Comparison of ENCODE assay signal across 11 cellular contexts in the genomic region with DNA sequence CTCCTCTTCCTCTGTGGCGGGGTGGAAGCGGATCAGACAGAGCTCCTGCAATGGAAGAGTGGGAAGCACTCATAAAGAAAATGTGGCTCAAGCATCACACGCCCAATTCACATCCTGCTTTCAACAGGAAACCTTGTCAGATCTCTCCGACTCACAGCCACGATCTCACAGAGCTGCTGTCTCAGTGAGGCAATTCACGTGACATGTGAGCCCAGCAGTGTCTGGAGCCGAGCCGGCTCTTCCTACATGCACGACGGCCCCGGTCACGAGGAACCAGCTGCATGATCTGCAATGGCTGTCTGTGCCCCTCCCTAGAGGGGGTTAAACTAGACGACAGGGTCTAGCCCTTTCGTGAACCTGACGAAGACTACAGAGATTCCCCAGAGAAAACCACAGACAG. TPM values are rescaled to one million over a fixed set of nuclear protein-coding genes. Genes with fewer than 3 reads are reported as not detected.
A peak's percentile ranks its signal among the peaks of the same experiment; 100 is the strongest.
DNase-seq lines count a peak whose midpoint lies in the region; ATAC-seq, FAIRE-seq and TF ChIP-seq lines count a peak whose summit lies in the region.
"Had no signal": no experiment of that assay in that cellular context is flagged by ENCODE, and none has a peak within 500 bp of the region (broad histone marks: within the 10 kb centered on the region; RNA-seq: fewer than 3 reads in every experiment).

No MANE protein-coding gene starts in this region.

- H3K27me3 Mint-ChIP-seq in activated CD4-positive, alpha-beta T cell treated with anti-CD3 and anti-CD28 coated beads for 36 hours = no peaks in the 10 kb centered on the region
- H3K27me3 Mint-ChIP-seq in endodermal cell (ENCODE audit: insufficient read depth) = no peaks in the 10 kb centered on the region

- H3K9me3 ChIP-seq in BLaER1 (no peaks in the 10 kb centered on the region), endodermal cell (ENCODE audit: control insufficient read depth, low read length) (no peaks in the 10 kb centered on the region), colonic mucosa (no peaks in the 10 kb centered on the region)
- H3K9me3 ChIP-seq: HAP-1 had no signal

- peak overlapping the region; percentile 86 for H3K4me2 ChIP-seq in BLaER1

- peak overlapping the region; percentile 37 for H3K4me3 ChIP-seq in BLaER1
- no peak overlapping the region for H3K4me3 ChIP-seq in endodermal cell (ENCODE audit: low read length)
- H3K4me3 ChIP-seq in dorsolateral prefrontal cortex = no peak overlapping the region
- no peak overlapping the region for H3K4me3 ChIP-seq in colonic mucosa
- H3K4me3 ChIP-seq: HAP-1 had no signal

- peaks cover 22% of the 10 kb centered on the region for H4K20me1 ChIP-seq in BLaER1

- H3K9me3 Mint-ChIP-seq in activated CD4-positive, alpha-beta T cell treated with anti-CD3 and anti-CD28 coated beads for 36 hours (ENCODE audit: low read depth) = no peaks in the 10 kb centered on the region
- H3K9me3 Mint-ChIP-seq in endodermal cell = no peaks in the 10 kb centered on the region

- H3K36me3 ChIP-seq in BLaER1 = peaks cover 89% of the 10 kb centered on the region
- H3K36me3 ChIP-seq in endodermal cell (ENCODE audit: control insufficient read depth, insufficient read depth, low read length) = peaks cover 99% of the 10 kb centered on the region
- H3K36me3 ChIP-seq in colonic mucosa = peaks cover 45% of the 10 kb centered on the region

- 92 to 97% methylated on average over 13 to 15 of the region's 15 CpGs for WGBS in endodermal cell (ENCODE audit: insufficient coverage in 1 of 2, insufficient read length in 1 of 2), 2 experiments

- CTCF ChIA-PET in activated CD4-positive, alpha-beta T cell treated with anti-CD3 and anti-CD28 coated beads for 36 hours (lab: Charles Lee) = interaction anchor here (1.0 to 2.5 kb wide), 5 partner anchors 8 to 30 kb away, joined by 3 to 10 read pairs (median 7); no protein-coding TSS in a partner anchor

- H3K4me1 ChIP-seq in BLaER1 (peaks cover 99% of the 10 kb centered on the region), endodermal cell (ENCODE audit: control insufficient read depth, insufficient read depth, low read length) (no peaks in the 10 kb centered on the region), colonic mucosa (no peaks in the 10 kb centered on the region)
- H3K4me1 ChIP-seq: HAP-1, parathyroid adenoma had no signal

- H3K9ac ChIP-seq in BLaER1 (peak overlapping the region; percentile 69), endodermal cell (ENCODE audit: extremely low read depth, low read length, poor library complexity, severe bottlenecking) (no peak overlapping the region), colonic mucosa (ENCODE audit: low read depth in 2 of 2, low read length in 2 of 2) (no peak overlapping the region)
- H3K9ac ChIP-seq: parathyroid adenoma had no signal

- POLR2A ChIA-PET in activated CD4-positive, alpha-beta T cell treated with anti-CD3 and anti-CD28 coated beads for 36 hours (lab: Charles Lee) = interaction anchor here (0.6 kb wide), 1 partner anchor 915 kb away, joined by 3 read pairs; no protein-coding TSS in a partner anchor

- FAIRE-seq in HTR-8/SVneo (lab: Jason Lieb, UNC) = peak; percentile 9
- FAIRE-seq: frontal cortex had no signal

- peak; percentile 62 for ATAC-seq in activated CD4-positive, alpha-beta T cell treated with anti-CD3 and anti-CD28 coated beads for 36 hours
- no peak for ATAC-seq in GM18505 (IDR thresholded peaks at IDR 0.05; ENCODE audit: unreplicated experiment)
- ATAC-seq in GM21528 (IDR thresholded peaks at IDR 0.05; ENCODE audit: low FRiP score, unreplicated experiment) = no peak

- H3K4me1 Mint-ChIP-seq in activated CD4-positive, alpha-beta T cell treated with anti-CD3 and anti-CD28 coated beads for 36 hours = peaks cover 37% of the 10 kb centered on the region
- H3K4me1 Mint-ChIP-seq in endodermal cell = no peaks in the 10 kb centered on the region

- no peaks in the 10 kb centered on the region for H3K27me3 ChIP-seq in BLaER1
- H3K27me3 ChIP-seq in endodermal cell (ENCODE audit: control insufficient read depth, insufficient read depth, low read length, poor library complexity, severe bottlenecking) = no peaks in the 10 kb centered on the region
- no peaks in the 10 kb centered on the region for H3K27me3 ChIP-seq in dorsolateral prefrontal cortex
- H3K27me3 ChIP-seq in colonic mucosa = no peaks in the 10 kb centered on the region

- H3K27ac Mint-ChIP-seq in activated CD4-positive, alpha-beta T cell treated with anti-CD3 and anti-CD28 coated beads for 36 hours = peak overlapping the region; percentile 69
- H3K27ac Mint-ChIP-seq in endodermal cell = peak overlapping the region; percentile 10

- intact Hi-C loops in activated CD4-positive, alpha-beta T cell treated with anti-CD3 and anti-CD28 coated beads for 36 hours (cut with DNase I, micrococcal nuclease) = no loop called here
- intact Hi-C loops in dorsolateral prefrontal cortex (cut with DNase I) = no loop called here
- intact Hi-C loops in colonic mucosa (cut with DNase I) = no loop called here

- DNase-seq in HTR-8/SVneo (ENCODE audit: insufficient read length, low spot score) (no peak), endodermal cell (no peak), dorsolateral prefrontal cortex (no peak), colonic mucosa (no peak)
- peak; percentile 56 for DNase-seq in activated CD4-positive, alpha-beta T cell treated with anti-CD3 and anti-CD28 coated beads for 36 hours

- TF ChIP-seq CTCF in endodermal cell (conservative IDR thresholded peaks at IDR 0.05) (no peak), dorsolateral prefrontal cortex (IDR thresholded peaks at IDR 0.05 in 54 of 56, conservative IDR thresholded peaks at IDR 0.05 in 2 of 56; ENCODE audit: low read depth in 1 of 56, partially characterized antibody in 56 of 56) (no peak), colonic mucosa (IDR thresholded peaks at IDR 0.05) (no peak)

- H3K4me3 Mint-ChIP-seq in activated CD4-positive, alpha-beta T cell treated with anti-CD3 and anti-CD28 coated beads for 36 hours = no peak overlapping the region
- H3K4me3 Mint-ChIP-seq in endodermal cell = no peak overlapping the region

- H3K36me3 Mint-ChIP-seq in activated CD4-positive, alpha-beta T cell treated with anti-CD3 and anti-CD28 coated beads for 36 hours (ENCODE audit: low read depth) = peaks cover 72% of the 10 kb centered on the region
- peaks cover 100% of the 10 kb centered on the region for H3K36me3 Mint-ChIP-seq in endodermal cell (ENCODE audit: low read depth)

- TF ChIP-seq POLR2A in GM18505 (IDR thresholded peaks at IDR 0.05; ENCODE audit: borderline replicate concordance, extremely low read depth, insufficient read depth, insufficient read length) = no peak

- H3K27ac ChIP-seq in BLaER1 = peak overlapping the region; percentile 75
- no peak overlapping the region for H3K27ac ChIP-seq in endodermal cell (ENCODE audit: low read depth, low read length)
- H3K27ac ChIP-seq in dorsolateral prefrontal cortex = no peak overlapping the region
- no peak overlapping the region for H3K27ac ChIP-seq in colonic mucosa
- H3K27ac ChIP-seq: parathyroid adenoma had no signal

RNA-seq across cellular contexts. Expression of a gene that starts 29.5 kb away (rescaled TPM):
- total RNA-seq in activated CD4-positive, alpha-beta T cell treated with anti-CD3 and anti-CD28 coated beads for 36 hours = 1 to 10 TPM; 5.2 to 6.6 TPM
- total RNA-seq in endodermal cell = 10 to 100 TPM; 15.8 to 17.4 TPM
- polyA plus RNA-seq in endodermal cell (2013, experiment 1 of 2) = 21.1 TPM
- 22.4 TPM for polyA plus RNA-seq in endodermal cell (2013, experiment 2 of 2)
- total RNA-seq in dorsolateral prefrontal cortex = 10 to 100 TPM; 15.1 to 52.2 (median 27.7) TPM
- 1 to 10 TPM; 6.2 to 7.3 TPM for total RNA-seq in colonic mucosa

RNA-seq across cellular contexts. Expression of a gene that starts 35.2 kb away (rescaled TPM):
- 10 to 100 TPM; 43.7 to 49.7 TPM for total RNA-seq in activated CD4-positive, alpha-beta T cell treated with anti-CD3 and anti-CD28 coated beads for 36 hours
- total RNA-seq in endodermal cell (10 to 100 TPM; 53.5 to 68.3 TPM), dorsolateral prefrontal cortex (10 to 100 TPM; 37.4 to 68.3 (median 49.5) TPM), colonic mucosa (10 to 100 TPM; 41.4 to 50.4 TPM)
- 47.8 TPM for polyA plus RNA-seq in endodermal cell (2013, experiment 1 of 2)
- 43.0 TPM for polyA plus RNA-seq in endodermal cell (2013, experiment 2 of 2)

RNA-seq across cellular contexts. Expression of a gene that starts 46.8 kb away (rescaled TPM):
- 10 to 100 TPM; 30.7 to 39.9 TPM for total RNA-seq in activated CD4-positive, alpha-beta T cell treated with anti-CD3 and anti-CD28 coated beads for 36 hours
- total RNA-seq in endodermal cell (10 to 100 TPM; 51.5 to 52.1 TPM), dorsolateral prefrontal cortex (10 to 100 TPM; 27.0 to 46.6 (median 36.3) TPM), colonic mucosa (10 to 100 TPM; 37.3 to 40.4 TPM)
- polyA plus RNA-seq in endodermal cell (2013, experiment 1 of 2) = 47.3 TPM
- 41.8 TPM for polyA plus RNA-seq in endodermal cell (2013, experiment 2 of 2)
